In the genomic region with DNA sequence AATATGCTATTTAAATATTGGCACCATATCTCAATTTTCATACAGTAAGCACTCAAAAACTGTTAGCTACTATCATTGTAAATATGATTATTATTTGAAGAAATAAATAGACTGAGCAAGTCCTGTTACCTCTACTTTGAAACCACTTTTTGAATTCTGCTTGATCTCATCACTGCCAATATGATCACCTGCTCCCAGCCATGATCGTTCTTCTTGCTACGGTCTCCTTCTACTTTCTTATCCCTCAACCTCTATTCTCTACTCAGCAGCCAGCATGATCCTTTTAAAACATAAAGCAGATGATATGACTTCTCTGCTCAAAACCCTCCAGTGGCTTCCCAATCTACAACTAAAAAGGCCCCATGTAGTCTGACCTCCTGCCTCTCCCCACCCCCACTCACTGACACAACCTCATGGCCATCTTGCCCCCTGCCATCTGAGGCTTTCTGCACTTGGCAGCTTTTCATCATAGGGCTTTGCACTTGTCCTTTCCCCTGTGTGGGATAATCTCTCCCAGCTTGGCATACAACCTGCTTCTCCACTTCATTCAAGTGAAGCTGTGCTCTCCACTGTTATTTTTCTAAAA, we compare ENCODE assay signal across 11 cellular contexts. TPM values are rescaled to one million over a fixed set of nuclear protein-coding genes. Genes with fewer than 3 reads are reported as not detected.
DNase-seq lines count a peak whose midpoint lies in the region; ATAC-seq and TF ChIP-seq lines count a peak whose summit lies in the region.
"Had no signal": no experiment of that assay in that cellular context is flagged by ENCODE, and none has a peak within 500 bp of the region (broad histone marks: within the 10 kb centered on the region; RNA-seq: fewer than 3 reads in every experiment).

No MANE protein-coding gene starts in this region.

- H2AFZ ChIP-seq in Karpas-422 (ENCODE audit: low read length) (peak overlapping the region; percentile 62), neural progenitor cell (replicated peaks) (no peak overlapping the region)

- ATAC-seq in central memory CD8-positive, alpha-beta T cell (replicated peaks; ENCODE audit: extremely low read depth, poor library complexity, severe bottlenecking): peak; percentile 12

- H3F3A ChIP-seq in neural progenitor cell (ENCODE audit: low read depth): no peaks in the 10 kb centered on the region

- H3K4me2 ChIP-seq in Karpas-422 (ENCODE audit: low read depth, low read length, poor library complexity, severe bottlenecking) (peak overlapping the region; percentile 57), neural progenitor cell (no peak overlapping the region)

- H3K79me2 ChIP-seq in Karpas-422 (ENCODE audit: low read length): no peaks in the 10 kb centered on the region
- H3K79me2 ChIP-seq in neural progenitor cell (ENCODE audit: low read depth): no peaks in the 10 kb centered on the region

- H3K4me1 ChIP-seq in Karpas-422 (ENCODE audit: low read length) (peaks cover 19% of the 10 kb centered on the region), subcutaneous abdominal adipose tissue (ENCODE audit: control insufficient read depth in 5 of 5, insufficient read depth in 5 of 5, low read length in 5 of 5) (peaks cover 22 to 54% (median 34%) of the 10 kb centered on the region in 5 donors), neural progenitor cell (no peaks in the 10 kb centered on the region)

- H3K27me3 ChIP-seq in Karpas-422 (ENCODE audit: low read length): 0 out of 2 replicates have a peak, but pooled peaks cover 3% of the 10 kb centered on the region
- H3K27me3 ChIP-seq in subcutaneous abdominal adipose tissue (ENCODE audit: control insufficient read depth in 5 of 5, insufficient read depth in 4 of 5, low read length in 5 of 5): no peaks in the 10 kb centered on the region
- H3K27me3 ChIP-seq in neural progenitor cell: peaks cover 4% of the 10 kb centered on the region
- H3K27me3 ChIP-seq: SJSA1, tibial artery had no signal

- peaks cover 52% of the 10 kb centered on the region for H3K4me1 Mint-ChIP-seq in activated naive CD4-positive, alpha-beta T cell treated with anti-CD3 and anti-CD28 coated beads, Interleukin-2, amount 10 ng/mL, durations not matched to agents 7 days and 5 days
- peaks cover 38% of the 10 kb centered on the region for H3K4me1 Mint-ChIP-seq in central memory CD8-positive, alpha-beta T cell
- H3K4me1 Mint-ChIP-seq in neural progenitor cell: no peaks in the 10 kb centered on the region

- peak overlapping the region; percentile 96 for H3K27ac Mint-ChIP-seq in activated naive CD4-positive, alpha-beta T cell treated with anti-CD3 and anti-CD28 coated beads, Interleukin-2, amount 10 ng/mL, durations not matched to agents 7 days and 5 days
- H3K27ac Mint-ChIP-seq in central memory CD8-positive, alpha-beta T cell (ENCODE audit: low read depth): peak overlapping the region; percentile 92
- no peak overlapping the region for H3K27ac Mint-ChIP-seq in neural progenitor cell

- H3K9me2 ChIP-seq in Karpas-422 (replicated peaks; ENCODE audit: insufficient read depth, low read length): no peaks in the 10 kb centered on the region

- H3K9me3 Mint-ChIP-seq in activated naive CD4-positive, alpha-beta T cell treated with anti-CD3 and anti-CD28 coated beads, Interleukin-2, amount 10 ng/mL, durations not matched to agents 7 days and 5 days: no peaks in the 10 kb centered on the region
- H3K9me3 Mint-ChIP-seq in central memory CD8-positive, alpha-beta T cell: no peaks in the 10 kb centered on the region
- no peaks in the 10 kb centered on the region for H3K9me3 Mint-ChIP-seq in neural progenitor cell

- H3K9ac ChIP-seq in Karpas-422 (ENCODE audit: low read length) (peak overlapping the region; percentile 32; the same call in 1 of the 2 replicates), subcutaneous abdominal adipose tissue (ENCODE audit: low read length in 5 of 5) (no peak overlapping the region), neural progenitor cell (no peak overlapping the region)

- no peaks in the 10 kb centered on the region for H3K36me3 Mint-ChIP-seq in activated naive CD4-positive, alpha-beta T cell treated with anti-CD3 and anti-CD28 coated beads, Interleukin-2, amount 10 ng/mL, durations not matched to agents 7 days and 5 days
- peaks cover 1% of the 10 kb centered on the region for H3K36me3 Mint-ChIP-seq in central memory CD8-positive, alpha-beta T cell (ENCODE audit: insufficient read depth)
- no peaks in the 10 kb centered on the region for H3K36me3 Mint-ChIP-seq in neural progenitor cell

- H4K20me1 ChIP-seq in Karpas-422 (ENCODE audit: insufficient read depth, low read depth, low read length) (no peaks in the 10 kb centered on the region), neural progenitor cell (ENCODE audit: low read depth) (no peaks in the 10 kb centered on the region)

- DNase-seq in activated naive CD4-positive, alpha-beta T cell treated with anti-CD3 and anti-CD28 coated beads, Interleukin-2, amount 10 ng/mL, durations not matched to agents 7 days and 5 days: peak; percentile 36
- DNase-seq in activated naive CD4-positive, alpha-beta T cell treated with Interleukin-2 at 50 U/mL for 16 hours: no peak
- DNase-seq in Karpas-422: no peak
- no peak for DNase-seq in central memory CD8-positive, alpha-beta T cell (ENCODE audit: low spot score in 2 of 2)
- no peak for DNase-seq in HK-2 (ENCODE audit: unreplicated experiment)
- DNase-seq in neural progenitor cell (ENCODE audit: low spot score): no peak
- DNase-seq in GDM1 (lab: John Stamatoyannopoulos, UW): no peak
- DNase-seq: tibial artery had no signal

- H3K36me3 ChIP-seq in Karpas-422 (ENCODE audit: insufficient read depth, low read length): no peaks in the 10 kb centered on the region
- H3K36me3 ChIP-seq in subcutaneous abdominal adipose tissue (ENCODE audit: control insufficient read depth in 5 of 5, insufficient read depth in 5 of 5, low read length in 5 of 5): peaks cover 0 to 39% (median 20%) of the 10 kb centered on the region in 5 donors
- H3K36me3 ChIP-seq in neural progenitor cell: no peaks in the 10 kb centered on the region
- H3K36me3 ChIP-seq: SJSA1, tibial artery had no signal

- H3K4me3 ChIP-seq in Karpas-422 (ENCODE audit: low read length): 0 out of 2 replicates have a peak overlapping the region, but pooled peaks have one; percentile 37
- H3K4me3 ChIP-seq in subcutaneous abdominal adipose tissue (ENCODE audit: low read depth in 1 of 5, low read length in 5 of 5): no peak overlapping the region
- H3K4me3 ChIP-seq in neural progenitor cell: no peak overlapping the region
- H3K4me3 ChIP-seq: SJSA1, tibial artery had no signal

- TF ChIP-seq CTCF in neural progenitor cell (IDR thresholded peaks at IDR 0.05): no peak

- H3K9me3 ChIP-seq in Karpas-422 (ENCODE audit: low read length) (no peaks in the 10 kb centered on the region), subcutaneous abdominal adipose tissue (ENCODE audit: control insufficient read depth in 5 of 5, low read length in 5 of 5) (no peaks in the 10 kb centered on the region), neural progenitor cell (ENCODE audit: low read depth) (no peaks in the 10 kb centered on the region)
- H3K9me3 ChIP-seq: SJSA1, tibial artery had no signal

- H3K4me3 Mint-ChIP-seq in activated naive CD4-positive, alpha-beta T cell treated with anti-CD3 and anti-CD28 coated beads, Interleukin-2, amount 10 ng/mL, durations not matched to agents 7 days and 5 days: peak overlapping the region; percentile 73
- peak overlapping the region; percentile 77 for H3K4me3 Mint-ChIP-seq in central memory CD8-positive, alpha-beta T cell
- no peak overlapping the region for H3K4me3 Mint-ChIP-seq in neural progenitor cell

- H3K27me3 Mint-ChIP-seq in activated naive CD4-positive, alpha-beta T cell treated with anti-CD3 and anti-CD28 coated beads, Interleukin-2, amount 10 ng/mL, durations not matched to agents 7 days and 5 days: peaks cover 20% of the 10 kb centered on the region
- peaks cover 10% of the 10 kb centered on the region for H3K27me3 Mint-ChIP-seq in central memory CD8-positive, alpha-beta T cell
- peaks cover 5% of the 10 kb centered on the region for H3K27me3 Mint-ChIP-seq in neural progenitor cell (ENCODE audit: insufficient read depth, low read depth)

- CTCF ChIA-PET in activated naive CD4-positive, alpha-beta T cell treated with anti-CD3 and anti-CD28 coated beads, Interleukin-2, amount 10 ng/mL, durations not matched to agents 7 days and 5 days (lab: Charles Lee): interaction anchor here (0.5 to 8.4 kb wide), 17 partner anchors 10 to 1923 kb away, joined by 3 to 215 read pairs (median 10); no protein-coding TSS in a partner anchor

- H3K27ac ChIP-seq in Karpas-422 (ENCODE audit: low read length) (no peak overlapping the region), subcutaneous abdominal adipose tissue (ENCODE audit: low read depth, low read length) (peak overlapping the region; percentile 43), neural progenitor cell (no peak overlapping the region)
- H3K27ac ChIP-seq: SJSA1 had no signal

RNA-seq across cellular contexts. Expression of a gene that starts 27.2 kb away (rescaled TPM):
- total RNA-seq in Karpas-422 (2014; rRNA removed; shearing (Covaris generic); ENCODE audit: low replicate concordance): 0.04 TPM in 1 of 2 replicates, not detected in the other
- total RNA-seq in neural progenitor cell (ENCODE audit: low replicate concordance): 0.12 and 0.43 TPM in 2 replicates
- total RNA-seq: epithelial cell of proximal tubule had no signal
